1 cellular context compared by ENCODE assay signal in the genomic region with DNA sequence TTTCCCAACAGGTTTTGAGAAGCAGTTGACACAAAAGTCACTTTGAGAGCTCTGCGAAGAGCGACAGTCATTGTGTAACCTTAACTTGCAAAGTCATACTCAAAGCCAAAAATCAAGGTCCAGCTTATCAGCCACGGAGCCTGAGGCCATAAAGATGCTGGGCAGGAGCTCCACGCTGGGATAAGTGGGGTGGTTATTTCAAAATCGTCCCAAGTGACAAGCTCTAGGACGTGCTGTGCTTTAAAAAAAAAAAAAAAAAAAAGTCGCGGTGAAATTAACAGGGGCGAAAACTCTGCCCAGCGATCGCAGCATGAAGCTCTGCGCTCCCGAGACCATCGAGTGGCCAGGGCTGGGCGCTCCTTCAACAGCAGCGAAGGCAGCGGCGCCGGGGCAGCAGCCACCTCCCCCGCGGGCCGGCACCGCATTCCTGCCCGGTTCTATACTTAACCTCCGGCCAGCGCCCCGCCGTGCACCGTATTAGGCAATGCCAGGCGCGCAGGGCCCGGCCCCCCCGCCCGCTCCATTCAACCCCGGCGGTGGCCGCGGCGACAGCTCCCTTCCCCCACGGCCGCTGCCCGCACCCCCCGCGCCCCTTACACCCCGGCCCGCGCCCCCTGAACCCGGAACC.
A peak's percentile ranks its signal among the peaks of the same experiment; 100 is the strongest.
TF ChIP-seq lines count a peak whose summit lies in the region.

No MANE protein-coding gene starts in this region.

TF ChIP-seq in HepG2, 621 proteins besides CTCF, POLR2A, EP300 and RAD21 (continued from another document and continues in another):
- TF ChIP-seq, protein P1, sequence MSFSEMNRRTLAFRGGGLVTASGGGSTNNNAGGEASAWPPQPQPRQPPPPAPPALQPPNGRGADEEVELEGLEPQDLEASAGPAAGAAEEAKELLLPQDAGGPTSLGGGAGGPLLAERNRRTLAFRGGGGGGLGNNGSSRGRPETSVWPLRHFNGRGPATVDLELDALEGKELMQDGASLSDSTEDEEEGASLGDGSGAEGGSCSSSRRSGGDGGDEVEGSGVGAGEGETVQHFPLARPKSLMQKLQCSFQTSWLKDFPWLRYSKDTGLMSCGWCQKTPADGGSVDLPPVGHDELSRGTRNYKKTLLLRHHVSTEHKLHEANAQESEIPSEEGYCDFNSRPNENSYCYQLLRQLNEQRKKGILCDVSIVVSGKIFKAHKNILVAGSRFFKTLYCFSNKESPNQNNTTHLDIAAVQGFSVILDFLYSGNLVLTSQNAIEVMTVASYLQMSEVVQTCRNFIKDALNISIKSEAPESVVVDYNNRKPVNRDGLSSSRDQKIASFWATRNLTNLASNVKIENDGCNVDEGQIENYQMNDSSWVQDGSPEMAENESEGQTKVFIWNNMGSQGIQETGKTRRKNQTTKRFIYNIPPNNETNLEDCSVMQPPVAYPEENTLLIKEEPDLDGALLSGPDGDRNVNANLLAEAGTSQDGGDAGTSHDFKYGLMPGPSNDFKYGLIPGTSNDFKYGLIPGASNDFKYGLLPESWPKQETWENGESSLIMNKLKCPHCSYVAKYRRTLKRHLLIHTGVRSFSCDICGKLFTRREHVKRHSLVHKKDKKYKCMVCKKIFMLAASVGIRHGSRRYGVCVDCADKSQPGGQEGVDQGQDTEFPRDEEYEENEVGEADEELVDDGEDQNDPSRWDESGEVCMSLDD (CRISPR knock-in tag; IDR thresholded peaks at IDR 0.05; ENCODE audit: borderline replicate concordance) = peak; percentile 61; the same call in 1 of the 2 replicates
- no peak for TF ChIP-seq MEF2D (CRISPR knock-in tag; IDR thresholded peaks at IDR 0.05)
- TF ChIP-seq GPBP1L1 (CRISPR knock-in tag; IDR thresholded peaks at IDR 0.05) = no peak
- TF ChIP-seq NFE2L2 (IDR thresholded peaks at IDR 0.05; ENCODE audit: low read length) = peak; percentile 24; the same call in 1 of the 2 replicates
- TF ChIP-seq, protein P2, sequence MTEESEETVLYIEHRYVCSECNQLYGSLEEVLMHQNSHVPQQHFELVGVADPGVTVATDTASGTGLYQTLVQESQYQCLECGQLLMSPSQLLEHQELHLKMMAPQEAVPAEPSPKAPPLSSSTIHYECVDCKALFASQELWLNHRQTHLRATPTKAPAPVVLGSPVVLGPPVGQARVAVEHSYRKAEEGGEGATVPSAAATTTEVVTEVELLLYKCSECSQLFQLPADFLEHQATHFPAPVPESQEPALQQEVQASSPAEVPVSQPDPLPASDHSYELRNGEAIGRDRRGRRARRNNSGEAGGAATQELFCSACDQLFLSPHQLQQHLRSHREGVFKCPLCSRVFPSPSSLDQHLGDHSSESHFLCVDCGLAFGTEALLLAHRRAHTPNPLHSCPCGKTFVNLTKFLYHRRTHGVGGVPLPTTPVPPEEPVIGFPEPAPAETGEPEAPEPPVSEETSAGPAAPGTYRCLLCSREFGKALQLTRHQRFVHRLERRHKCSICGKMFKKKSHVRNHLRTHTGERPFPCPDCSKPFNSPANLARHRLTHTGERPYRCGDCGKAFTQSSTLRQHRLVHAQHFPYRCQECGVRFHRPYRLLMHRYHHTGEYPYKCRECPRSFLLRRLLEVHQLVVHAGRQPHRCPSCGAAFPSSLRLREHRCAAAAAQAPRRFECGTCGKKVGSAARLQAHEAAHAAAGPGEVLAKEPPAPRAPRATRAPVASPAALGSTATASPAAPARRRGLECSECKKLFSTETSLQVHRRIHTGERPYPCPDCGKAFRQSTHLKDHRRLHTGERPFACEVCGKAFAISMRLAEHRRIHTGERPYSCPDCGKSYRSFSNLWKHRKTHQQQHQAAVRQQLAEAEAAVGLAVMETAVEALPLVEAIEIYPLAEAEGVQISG (CRISPR knock-in tag; IDR thresholded peaks at IDR 0.05) = peak; percentile 3; the same call in 1 of the 2 replicates
- TF ChIP-seq NR2F6 (IDR thresholded peaks at IDR 0.05) = no peak
- TF ChIP-seq NR2F6 (CRISPR knock-in tag; IDR thresholded peaks at IDR 0.05) = peak; percentile 21; the same call in 1 of the 2 replicates
- peak; percentile 54 for TF ChIP-seq TEAD3 (CRISPR knock-in tag; optimal IDR thresholded peaks at IDR 0.05; ENCODE audit: borderline replicate concordance)
- TF ChIP-seq, protein P3, sequence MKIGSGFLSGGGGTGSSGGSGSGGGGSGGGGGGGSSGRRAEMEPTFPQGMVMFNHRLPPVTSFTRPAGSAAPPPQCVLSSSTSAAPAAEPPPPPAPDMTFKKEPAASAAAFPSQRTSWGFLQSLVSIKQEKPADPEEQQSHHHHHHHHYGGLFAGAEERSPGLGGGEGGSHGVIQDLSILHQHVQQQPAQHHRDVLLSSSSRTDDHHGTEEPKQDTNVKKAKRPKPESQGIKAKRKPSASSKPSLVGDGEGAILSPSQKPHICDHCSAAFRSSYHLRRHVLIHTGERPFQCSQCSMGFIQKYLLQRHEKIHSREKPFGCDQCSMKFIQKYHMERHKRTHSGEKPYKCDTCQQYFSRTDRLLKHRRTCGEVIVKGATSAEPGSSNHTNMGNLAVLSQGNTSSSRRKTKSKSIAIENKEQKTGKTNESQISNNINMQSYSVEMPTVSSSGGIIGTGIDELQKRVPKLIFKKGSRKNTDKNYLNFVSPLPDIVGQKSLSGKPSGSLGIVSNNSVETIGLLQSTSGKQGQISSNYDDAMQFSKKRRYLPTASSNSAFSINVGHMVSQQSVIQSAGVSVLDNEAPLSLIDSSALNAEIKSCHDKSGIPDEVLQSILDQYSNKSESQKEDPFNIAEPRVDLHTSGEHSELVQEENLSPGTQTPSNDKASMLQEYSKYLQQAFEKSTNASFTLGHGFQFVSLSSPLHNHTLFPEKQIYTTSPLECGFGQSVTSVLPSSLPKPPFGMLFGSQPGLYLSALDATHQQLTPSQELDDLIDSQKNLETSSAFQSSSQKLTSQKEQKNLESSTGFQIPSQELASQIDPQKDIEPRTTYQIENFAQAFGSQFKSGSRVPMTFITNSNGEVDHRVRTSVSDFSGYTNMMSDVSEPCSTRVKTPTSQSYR (CRISPR knock-in tag; IDR thresholded peaks at IDR 0.05; ENCODE audit: borderline replicate concordance) = 0 out of 2 replicates have a peak, but pooled peaks have one; percentile 23
- no peak for TF ChIP-seq ZEB1 (IDR thresholded peaks at IDR 0.05; ENCODE audit: insufficient replicate concordance, low read depth)
- 0 out of 2 replicates have a peak, but pooled peaks have one; percentile 29 for TF ChIP-seq ZNF605 (CRISPR knock-in tag; IDR thresholded peaks at IDR 0.05)
- TF ChIP-seq MYNN (CRISPR knock-in tag; IDR thresholded peaks at IDR 0.05; ENCODE audit: low read depth) = no peak
- 0 out of 2 replicates have a peak, but pooled peaks have one; percentile 70 for TF ChIP-seq ZNF430 (CRISPR knock-in tag; IDR thresholded peaks at IDR 0.05)
- TF ChIP-seq HNF4A (CRISPR knock-in tag; IDR thresholded peaks at IDR 0.05) = peak; percentile 35; the same call in 1 of the 2 replicates
- TF ChIP-seq ZNF644 (CRISPR knock-in tag; IDR thresholded peaks at IDR 0.05; ENCODE audit: low read depth) = no peak
- TF ChIP-seq ZNF12 (CRISPR knock-in tag; IDR thresholded peaks at IDR 0.05) = 0 out of 2 replicates have a peak, but pooled peaks have one; percentile 20
- peak; percentile 55; the same call in 1 of the 2 replicates for TF ChIP-seq KMT2A (CRISPR knock-in tag; IDR thresholded peaks at IDR 0.05)
- peak; percentile 25 for TF ChIP-seq HDAC2 (CRISPR knock-in tag; IDR thresholded peaks at IDR 0.05)
- 0 out of 2 replicates have a peak, but pooled peaks have one; percentile 38 for TF ChIP-seq ZNF292 (CRISPR knock-in tag; IDR thresholded peaks at IDR 0.05; ENCODE audit: borderline replicate concordance, low read depth)
- no peak for TF ChIP-seq NFAT5 (CRISPR knock-in tag; IDR thresholded peaks at IDR 0.05)
- no peak for TF ChIP-seq TCF12 (IDR thresholded peaks at IDR 0.05)
- no peak for TF ChIP-seq TCF12 (CRISPR knock-in tag; IDR thresholded peaks at IDR 0.05)
- no peak for TF ChIP-seq ZBTB21 (CRISPR knock-in tag; IDR thresholded peaks at IDR 0.05)
- peak; percentile 4; the same call in 1 of the 2 replicates for TF ChIP-seq ZMYM4 (CRISPR knock-in tag; IDR thresholded peaks at IDR 0.05)
- TF ChIP-seq MXD4 (CRISPR knock-in tag; IDR thresholded peaks at IDR 0.05) = 0 out of 2 replicates have a peak, but pooled peaks have one; percentile 6
- 0 out of 2 replicates have a peak, but pooled peaks have one; percentile 28 for TF ChIP-seq HNRNPL (IDR thresholded peaks at IDR 0.05; ENCODE audit: low read depth, low read length)
- peak; percentile 21; the same call in 1 of the 2 replicates for TF ChIP-seq ZNF564 (CRISPR knock-in tag; IDR thresholded peaks at IDR 0.05)
- TF ChIP-seq RARA (CRISPR knock-in tag; IDR thresholded peaks at IDR 0.05) = peak; percentile 15; the same call in 1 of the 2 replicates
- TF ChIP-seq, protein P4, sequence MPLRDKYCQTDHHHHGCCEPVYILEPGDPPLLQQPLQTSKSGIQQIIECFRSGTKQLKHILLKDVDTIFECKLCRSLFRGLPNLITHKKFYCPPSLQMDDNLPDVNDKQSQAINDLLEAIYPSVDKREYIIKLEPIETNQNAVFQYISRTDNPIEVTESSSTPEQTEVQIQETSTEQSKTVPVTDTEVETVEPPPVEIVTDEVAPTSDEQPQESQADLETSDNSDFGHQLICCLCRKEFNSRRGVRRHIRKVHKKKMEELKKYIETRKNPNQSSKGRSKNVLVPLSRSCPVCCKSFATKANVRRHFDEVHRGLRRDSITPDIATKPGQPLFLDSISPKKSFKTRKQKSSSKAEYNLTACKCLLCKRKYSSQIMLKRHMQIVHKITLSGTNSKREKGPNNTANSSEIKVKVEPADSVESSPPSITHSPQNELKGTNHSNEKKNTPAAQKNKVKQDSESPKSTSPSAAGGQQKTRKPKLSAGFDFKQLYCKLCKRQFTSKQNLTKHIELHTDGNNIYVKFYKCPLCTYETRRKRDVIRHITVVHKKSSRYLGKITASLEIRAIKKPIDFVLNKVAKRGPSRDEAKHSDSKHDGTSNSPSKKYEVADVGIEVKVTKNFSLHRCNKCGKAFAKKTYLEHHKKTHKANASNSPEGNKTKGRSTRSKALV (CRISPR knock-in tag; IDR thresholded peaks at IDR 0.05) = no peak
- TF ChIP-seq, protein P5, sequence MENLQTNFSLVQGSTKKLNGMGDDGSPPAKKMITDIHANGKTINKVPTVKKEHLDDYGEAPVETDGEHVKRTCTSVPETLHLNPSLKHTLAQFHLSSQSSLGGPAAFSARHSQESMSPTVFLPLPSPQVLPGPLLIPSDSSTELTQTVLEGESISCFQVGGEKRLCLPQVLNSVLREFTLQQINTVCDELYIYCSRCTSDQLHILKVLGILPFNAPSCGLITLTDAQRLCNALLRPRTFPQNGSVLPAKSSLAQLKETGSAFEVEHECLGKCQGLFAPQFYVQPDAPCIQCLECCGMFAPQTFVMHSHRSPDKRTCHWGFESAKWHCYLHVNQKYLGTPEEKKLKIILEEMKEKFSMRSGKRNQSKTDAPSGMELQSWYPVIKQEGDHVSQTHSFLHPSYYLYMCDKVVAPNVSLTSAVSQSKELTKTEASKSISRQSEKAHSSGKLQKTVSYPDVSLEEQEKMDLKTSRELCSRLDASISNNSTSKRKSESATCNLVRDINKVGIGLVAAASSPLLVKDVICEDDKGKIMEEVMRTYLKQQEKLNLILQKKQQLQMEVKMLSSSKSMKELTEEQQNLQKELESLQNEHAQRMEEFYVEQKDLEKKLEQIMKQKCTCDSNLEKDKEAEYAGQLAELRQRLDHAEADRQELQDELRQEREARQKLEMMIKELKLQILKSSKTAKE (CRISPR knock-in tag; IDR thresholded peaks at IDR 0.05; ENCODE audit: borderline replicate concordance) = no peak
- TF ChIP-seq HDAC1 (CRISPR knock-in tag; IDR thresholded peaks at IDR 0.05) = 0 out of 2 replicates have a peak, but pooled peaks have one; percentile 4
- TF ChIP-seq KDM2A (CRISPR knock-in tag; IDR thresholded peaks at IDR 0.05; ENCODE audit: borderline replicate concordance, low read depth) = peak; percentile 84
- no peak for TF ChIP-seq ZNF275 (CRISPR knock-in tag; IDR thresholded peaks at IDR 0.05; ENCODE audit: borderline replicate concordance)
- TF ChIP-seq ZNF557 (CRISPR knock-in tag; IDR thresholded peaks at IDR 0.05) = no peak
